Comparison of ENCODE assay signal across 1 cellular context in the genomic region with DNA sequence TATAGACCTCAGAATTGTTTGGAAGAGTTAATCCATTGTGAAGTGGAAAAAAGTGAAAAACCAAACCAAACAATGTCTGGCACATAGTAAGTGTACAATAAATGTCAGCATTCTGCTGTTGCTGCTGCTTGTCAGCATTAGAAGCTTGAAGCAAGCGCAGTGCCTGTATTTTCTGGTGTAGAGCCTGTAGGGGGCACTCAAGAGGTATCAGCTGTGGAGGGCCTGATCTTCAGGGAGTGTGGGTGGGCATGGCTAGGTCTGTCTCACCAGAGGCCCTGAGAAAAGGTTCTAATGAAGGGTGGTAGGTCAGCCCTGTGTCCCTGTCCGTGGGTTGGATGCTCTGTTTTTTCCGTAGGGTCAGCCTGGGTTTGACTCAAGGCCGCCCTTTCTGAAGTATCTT.
TF ChIP-seq lines count a peak whose summit lies in the region.

No MANE protein-coding gene starts in this region.

TF ChIP-seq in H1, 55 proteins besides CTCF, POLR2A, EP300 and RAD21 (continued from another document):
- TF ChIP-seq USF2 (IDR thresholded peaks at IDR 0.05; ENCODE audit: low read length) (no peak), POU5F1 (IDR thresholded peaks at IDR 0.05; ENCODE audit: low read depth, low read length) (no peak), MAFK (IDR thresholded peaks at IDR 0.05; ENCODE audit: low read depth, low read length) (no peak), CBX5 (IDR thresholded peaks at IDR 0.05; ENCODE audit: low read depth, low read length) (no peak), NRF1 (IDR thresholded peaks at IDR 0.05; ENCODE audit: low read depth, low read length) (no peak), SIRT6 (IDR thresholded peaks at IDR 0.05; ENCODE audit: low read length) (no peak), CHD2 (IDR thresholded peaks at IDR 0.05; ENCODE audit: low read length) (no peak), HDAC2 (IDR thresholded peaks at IDR 0.05; ENCODE audit: borderline replicate concordance in 1 of 2, low read depth in 2 of 2, low read length in 2 of 2) (no peak), MAX (IDR thresholded peaks at IDR 0.05) (no peak), CEBPB (IDR thresholded peaks at IDR 0.05; ENCODE audit: low read depth, low read length) (no peak), RXRA (IDR thresholded peaks at IDR 0.05; ENCODE audit: insufficient read depth, low read depth, low read length) (no peak), TEAD4 (IDR thresholded peaks at IDR 0.05; ENCODE audit: low read depth, low read length) (no peak), BRCA1 (IDR thresholded peaks at IDR 0.05; ENCODE audit: low read depth, low read length) (no peak), SP1 (IDR thresholded peaks at IDR 0.05; ENCODE audit: low read depth, low read length) (no peak), GTF2F1 (IDR thresholded peaks at IDR 0.05; ENCODE audit: borderline replicate concordance, low read depth, low read length) (no peak), BCL11A (IDR thresholded peaks at IDR 0.05; ENCODE audit: low read depth in 2 of 2, low read length in 2 of 2) (no peak), FOSL1 (IDR thresholded peaks at IDR 0.05; ENCODE audit: insufficient read depth, low read depth, low read length) (no peak)
TF ChIP-seq in H1: peak in this region for 0.
